ENCODE assay signal across 1 cellular context in the genomic region with DNA sequence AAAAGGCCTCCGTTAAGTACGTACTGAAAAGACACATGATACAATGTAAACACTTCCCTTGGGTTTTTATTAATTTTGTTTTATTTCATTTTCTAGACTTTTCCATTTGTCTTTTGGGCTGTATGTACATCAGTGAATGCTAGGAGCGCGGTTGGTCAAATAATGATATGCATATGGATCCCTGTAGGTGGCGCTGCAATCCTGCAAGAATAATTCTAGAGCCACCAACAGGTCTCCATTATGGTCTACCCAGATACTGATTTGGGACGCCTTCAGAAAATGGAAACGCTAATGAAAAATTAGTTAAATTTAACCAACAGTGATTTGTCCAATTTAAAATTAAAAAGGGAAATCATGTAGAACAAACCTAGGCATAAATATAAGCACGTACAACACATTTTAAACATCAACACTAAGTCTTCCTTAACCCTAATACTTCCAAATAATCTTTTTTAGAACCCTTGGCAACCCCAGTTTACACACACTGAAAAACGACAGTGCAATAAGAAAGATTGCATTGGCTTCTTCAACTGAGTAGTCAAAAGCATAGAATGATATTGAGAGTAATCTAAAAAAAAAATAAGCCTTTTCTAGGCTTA.
TF ChIP-seq lines count a peak whose summit lies in the region.

No MANE protein-coding gene starts in this region.

TF ChIP-seq in GM23338, 12 proteins besides CTCF, POLR2A, EP300 and RAD21 (continued from another document):
- TF ChIP-seq, protein P1, sequence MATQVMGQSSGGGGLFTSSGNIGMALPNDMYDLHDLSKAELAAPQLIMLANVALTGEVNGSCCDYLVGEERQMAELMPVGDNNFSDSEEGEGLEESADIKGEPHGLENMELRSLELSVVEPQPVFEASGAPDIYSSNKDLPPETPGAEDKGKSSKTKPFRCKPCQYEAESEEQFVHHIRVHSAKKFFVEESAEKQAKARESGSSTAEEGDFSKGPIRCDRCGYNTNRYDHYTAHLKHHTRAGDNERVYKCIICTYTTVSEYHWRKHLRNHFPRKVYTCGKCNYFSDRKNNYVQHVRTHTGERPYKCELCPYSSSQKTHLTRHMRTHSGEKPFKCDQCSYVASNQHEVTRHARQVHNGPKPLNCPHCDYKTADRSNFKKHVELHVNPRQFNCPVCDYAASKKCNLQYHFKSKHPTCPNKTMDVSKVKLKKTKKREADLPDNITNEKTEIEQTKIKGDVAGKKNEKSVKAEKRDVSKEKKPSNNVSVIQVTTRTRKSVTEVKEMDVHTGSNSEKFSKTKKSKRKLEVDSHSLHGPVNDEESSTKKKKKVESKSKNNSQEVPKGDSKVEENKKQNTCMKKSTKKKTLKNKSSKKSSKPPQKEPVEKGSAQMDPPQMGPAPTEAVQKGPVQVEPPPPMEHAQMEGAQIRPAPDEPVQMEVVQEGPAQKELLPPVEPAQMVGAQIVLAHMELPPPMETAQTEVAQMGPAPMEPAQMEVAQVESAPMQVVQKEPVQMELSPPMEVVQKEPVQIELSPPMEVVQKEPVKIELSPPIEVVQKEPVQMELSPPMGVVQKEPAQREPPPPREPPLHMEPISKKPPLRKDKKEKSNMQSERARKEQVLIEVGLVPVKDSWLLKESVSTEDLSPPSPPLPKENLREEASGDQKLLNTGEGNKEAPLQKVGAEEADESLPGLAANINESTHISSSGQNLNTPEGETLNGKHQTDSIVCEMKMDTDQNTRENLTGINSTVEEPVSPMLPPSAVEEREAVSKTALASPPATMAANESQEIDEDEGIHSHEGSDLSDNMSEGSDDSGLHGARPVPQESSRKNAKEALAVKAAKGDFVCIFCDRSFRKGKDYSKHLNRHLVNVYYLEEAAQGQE (IDR thresholded peaks at IDR 0.05; ENCODE audit: unreplicated experiment) = no peak
- TF ChIP-seq CREB1 (CRISPR knock-in tag; IDR thresholded peaks at IDR 0.05; ENCODE audit: low read depth) (no peak), NANOG (IDR thresholded peaks at IDR 0.05; ENCODE audit: borderline replicate concordance) (no peak), EZH2phosphoT487 (IDR thresholded peaks at IDR 0.05; ENCODE audit: unreplicated experiment) (no peak), ZNF331 (CRISPR knock-in tag; IDR thresholded peaks at IDR 0.05; ENCODE audit: low read depth) (no peak), ZNF114 (CRISPR knock-in tag; IDR thresholded peaks at IDR 0.05) (no peak), STAT1 (IDR thresholded peaks at IDR 0.05; ENCODE audit: unreplicated experiment) (no peak), JUNB (IDR thresholded peaks at IDR 0.05; ENCODE audit: unreplicated experiment) (no peak), EZH2 (IDR thresholded peaks at IDR 0.05; ENCODE audit: low read depth, unreplicated experiment) (no peak), POLR2AphosphoS5 (IDR thresholded peaks at IDR 0.05; ENCODE audit: low read depth) (no peak)
- TF ChIP-seq, protein P2, sequence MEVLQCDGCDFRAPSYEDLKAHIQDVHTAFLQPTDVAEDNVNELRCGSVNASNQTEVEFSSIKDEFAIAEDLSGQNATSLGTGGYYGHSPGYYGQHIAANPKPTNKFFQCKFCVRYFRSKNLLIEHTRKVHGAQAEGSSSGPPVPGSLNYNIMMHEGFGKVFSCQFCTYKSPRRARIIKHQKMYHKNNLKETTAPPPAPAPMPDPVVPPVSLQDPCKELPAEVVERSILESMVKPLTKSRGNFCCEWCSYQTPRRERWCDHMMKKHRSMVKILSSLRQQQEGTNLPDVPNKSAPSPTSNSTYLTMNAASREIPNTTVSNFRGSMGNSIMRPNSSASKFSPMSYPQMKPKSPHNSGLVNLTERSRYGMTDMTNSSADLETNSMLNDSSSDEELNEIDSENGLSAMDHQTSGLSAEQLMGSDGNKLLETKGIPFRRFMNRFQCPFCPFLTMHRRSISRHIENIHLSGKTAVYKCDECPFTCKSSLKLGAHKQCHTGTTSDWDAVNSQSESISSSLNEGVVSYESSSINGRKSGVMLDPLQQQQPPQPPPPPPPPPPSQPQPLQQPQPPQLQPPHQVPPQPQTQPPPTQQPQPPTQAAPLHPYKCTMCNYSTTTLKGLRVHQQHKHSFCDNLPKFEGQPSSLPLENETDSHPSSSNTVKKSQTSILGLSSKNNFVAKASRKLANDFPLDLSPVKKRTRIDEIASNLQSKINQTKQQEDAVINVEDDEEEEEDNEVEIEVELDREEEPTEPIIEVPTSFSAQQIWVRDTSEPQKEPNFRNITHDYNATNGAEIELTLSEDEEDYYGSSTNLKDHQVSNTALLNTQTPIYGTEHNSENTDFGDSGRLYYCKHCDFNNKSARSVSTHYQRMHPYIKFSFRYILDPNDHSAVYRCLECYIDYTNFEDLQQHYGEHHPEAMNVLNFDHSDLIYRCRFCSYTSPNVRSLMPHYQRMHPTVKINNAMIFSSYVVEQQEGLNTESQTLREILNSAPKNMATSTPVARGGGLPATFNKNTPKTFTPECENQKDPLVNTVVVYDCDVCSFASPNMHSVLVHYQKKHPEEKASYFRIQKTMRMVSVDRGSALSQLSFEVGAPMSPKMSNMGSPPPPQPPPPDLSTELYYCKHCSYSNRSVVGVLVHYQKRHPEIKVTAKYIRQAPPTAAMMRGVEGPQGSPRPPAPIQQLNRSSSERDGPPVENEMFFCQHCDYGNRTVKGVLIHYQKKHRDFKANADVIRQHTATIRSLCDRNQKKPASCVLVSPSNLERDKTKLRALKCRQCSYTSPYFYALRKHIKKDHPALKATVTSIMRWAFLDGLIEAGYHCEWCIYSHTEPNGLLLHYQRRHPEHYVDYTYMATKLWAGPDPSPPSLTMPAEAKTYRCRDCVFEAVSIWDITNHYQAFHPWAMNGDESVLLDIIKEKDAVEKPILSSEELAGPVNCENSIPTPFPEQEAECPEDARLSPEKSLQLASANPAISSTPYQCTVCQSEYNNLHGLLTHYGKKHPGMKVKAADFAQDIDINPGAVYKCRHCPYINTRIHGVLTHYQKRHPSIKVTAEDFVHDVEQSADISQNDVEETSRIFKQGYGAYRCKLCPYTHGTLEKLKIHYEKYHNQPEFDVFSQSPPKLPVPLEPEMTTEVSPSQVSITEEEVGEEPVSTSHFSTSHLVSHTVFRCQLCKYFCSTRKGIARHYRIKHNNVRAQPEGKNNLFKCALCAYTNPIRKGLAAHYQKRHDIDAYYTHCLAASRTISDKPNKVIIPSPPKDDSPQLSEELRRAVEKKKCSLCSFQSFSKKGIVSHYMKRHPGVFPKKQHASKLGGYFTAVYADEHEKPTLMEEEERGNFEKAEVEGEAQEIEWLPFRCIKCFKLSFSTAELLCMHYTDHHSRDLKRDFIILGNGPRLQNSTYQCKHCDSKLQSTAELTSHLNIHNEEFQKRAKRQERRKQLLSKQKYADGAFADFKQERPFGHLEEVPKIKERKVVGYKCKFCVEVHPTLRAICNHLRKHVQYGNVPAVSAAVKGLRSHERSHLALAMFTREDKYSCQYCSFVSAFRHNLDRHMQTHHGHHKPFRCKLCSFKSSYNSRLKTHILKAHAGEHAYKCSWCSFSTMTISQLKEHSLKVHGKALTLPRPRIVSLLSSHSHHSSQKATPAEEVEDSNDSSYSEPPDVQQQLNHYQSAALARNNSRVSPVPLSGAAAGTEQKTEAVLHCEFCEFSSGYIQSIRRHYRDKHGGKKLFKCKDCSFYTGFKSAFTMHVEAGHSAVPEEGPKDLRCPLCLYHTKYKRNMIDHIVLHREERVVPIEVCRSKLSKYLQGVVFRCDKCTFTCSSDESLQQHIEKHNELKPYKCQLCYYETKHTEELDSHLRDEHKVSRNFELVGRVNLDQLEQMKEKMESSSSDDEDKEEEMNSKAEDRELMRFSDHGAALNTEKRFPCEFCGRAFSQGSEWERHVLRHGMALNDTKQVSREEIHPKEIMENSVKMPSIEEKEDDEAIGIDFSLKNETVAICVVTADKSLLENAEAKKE (CRISPR knock-in tag; IDR thresholded peaks at IDR 0.05) = no peak
